ENCODE assay signal across 22 cellular contexts in the genomic region with DNA sequence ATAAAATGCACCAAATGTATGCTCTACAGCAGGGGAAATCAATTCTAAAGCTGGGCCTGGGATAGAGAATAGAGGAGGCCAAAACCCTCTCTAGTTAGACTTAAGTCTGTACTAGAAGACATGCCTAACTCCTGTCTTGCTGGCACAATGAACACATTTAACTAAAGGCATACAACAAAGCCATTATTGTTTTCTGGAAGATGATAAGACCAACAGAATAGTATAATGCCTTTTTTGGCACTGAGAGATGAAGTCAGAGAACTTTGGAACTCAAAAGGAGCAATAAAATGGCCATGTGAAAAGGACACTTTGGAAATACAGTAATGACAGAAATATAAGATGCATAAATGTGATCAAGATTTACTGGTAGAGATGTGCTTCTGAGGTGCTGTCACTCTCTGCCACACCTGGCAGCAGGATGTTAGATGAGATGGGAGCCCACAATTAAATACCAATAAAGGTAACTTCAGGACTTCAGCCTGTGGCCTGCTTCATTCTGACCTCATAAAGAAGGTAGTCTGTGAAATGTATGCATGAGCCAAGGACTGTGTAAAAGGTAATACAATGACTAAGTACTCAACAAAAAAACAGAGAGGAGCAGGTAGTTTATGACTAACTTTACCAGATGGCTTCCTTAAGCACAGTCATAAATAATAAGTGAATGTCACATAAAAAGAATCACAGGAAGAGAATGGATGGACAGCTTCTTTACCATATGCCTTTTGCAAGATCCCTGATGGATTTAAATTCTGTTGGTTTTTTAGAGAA.
DNase-seq lines count a peak whose midpoint lies in the region; ATAC-seq and TF ChIP-seq lines count a peak whose summit lies in the region.
"Had no signal": no experiment of that assay in that cellular context is flagged by ENCODE, and none has a peak within 500 bp of the region (broad histone marks: within the 10 kb centered on the region; RNA-seq: fewer than 3 reads in every experiment).

No MANE protein-coding gene starts in this region.

- no peak for TF ChIP-seq CTCF in RWPE2 (IDR thresholded peaks at IDR 0.05; ENCODE audit: poor library complexity, severe bottlenecking)
- TF ChIP-seq CTCF in fibroblast of the aortic adventitia (IDR thresholded peaks at IDR 0.05; ENCODE audit: insufficient read depth, low read length): no peak
- no peak for TF ChIP-seq CTCF in transverse colon (IDR thresholded peaks at IDR 0.05)
- no peak for TF ChIP-seq CTCF in thyroid gland (IDR thresholded peaks at IDR 0.05)

- TF ChIP-seq POLR2A in transverse colon (IDR thresholded peaks at IDR 0.05) (no peak), thyroid gland (IDR thresholded peaks at IDR 0.05) (no peak)

- peak; percentile 55 for ATAC-seq in RWPE2 (ENCODE audit: low read depth)
- ATAC-seq: right lobe of liver, T-helper 17 cell had no signal

- TF ChIP-seq EP300 in transverse colon (IDR thresholded peaks at IDR 0.05; ENCODE audit: low read depth): no peak

- H3K36me3 ChIP-seq in RWPE2 (ENCODE audit: low read depth) (0 out of 2 replicates have a peak, but pooled peaks cover 7% of the 10 kb centered on the region), transverse colon (no peaks in the 10 kb centered on the region), thyroid gland (no peaks in the 10 kb centered on the region)
- H3K36me3 ChIP-seq: left ventricle myocardium inferior, right lobe of liver, WERI-Rb-1 had no signal

- H3K4me1 ChIP-seq in RWPE2 (ENCODE audit: insufficient read depth, poor library complexity, severe bottlenecking) (peaks cover 27% of the 10 kb centered on the region), transverse colon (peaks cover 0 to 20% (median 6%) of the 10 kb centered on the region in 4 donors), thyroid gland (no peaks in the 10 kb centered on the region)
- H3K4me1 ChIP-seq: left ventricle myocardium inferior, right lobe of liver had no signal

- intact Hi-C loops in transverse colon (cut with DNase I; ENCODE audit: low total_unique reads): no loop called here
- intact Hi-C loops in thyroid gland (cut with DNase I): no loop called here

- peak overlapping the region; percentile 92 for H3K27ac ChIP-seq in RWPE2 (ENCODE audit: poor library complexity, severe bottlenecking)
- H3K27ac ChIP-seq in transverse colon: peak overlapping the region in 3 of 4 donors; percentile 27 to 41 (median 34)
- no peak overlapping the region for H3K27ac ChIP-seq in thyroid gland
- H3K27ac ChIP-seq: 22Rv1, left ventricle myocardium inferior, right lobe of liver, WERI-Rb-1 had no signal

- DNase-seq in NCI-H2171 treated with DMSO at 0.1 percent for 48 hours (lab: John Stamatoyannopoulos, UW) (peak; percentile 72), NCI-H2171 (lab: John Stamatoyannopoulos, UW) (no peak), RWPE2 (ENCODE audit: low spot score) (no peak), fibroblast of the aortic adventitia (ENCODE audit: low read depth) (peak; percentile 22), transverse colon (no peak), thyroid gland (no peak), NCI-H510A treated with DMSO at 0.1 percent for 48 hours (lab: John Stamatoyannopoulos, UW) (no peak), NCI-H1436 (lab: John Stamatoyannopoulos, UW) (no peak)
- DNase-seq: activated CD4-positive, alpha-beta memory T cell treated with anti-CD3 and anti-CD28 coated beads, Interleukin-2, amount 10 ng/mL, durations not matched to agents 7 days and 5 days; activated T-cell treated with anti-CD3 and anti-CD28 coated beads, Interleukin-2, amount 50 U/mL, for 1 hour; cortex of kidney; Kasumi-1; left ventricle myocardium inferior; occipital lobe; right lobe of liver; SHP77; stimulated activated CD4-positive, alpha-beta T cell treated with anti-CD3 and anti-CD28 coated beads, Interleukin-4, amount 100 ng/mL, for 1 hour; substantia nigra; T-helper 17 cell; WERI-Rb-1 had no signal

- no peak overlapping the region for H3K4me3 ChIP-seq in RWPE2 (ENCODE audit: severe bottlenecking)
- no peak overlapping the region for H3K4me3 ChIP-seq in fibroblast of the aortic adventitia (ENCODE audit: low read depth, low read length)
- no peak overlapping the region for H3K4me3 ChIP-seq in transverse colon
- no peak overlapping the region for H3K4me3 ChIP-seq in thyroid gland (replicated peaks in 1 of 3)
- H3K4me3 ChIP-seq: GM12878, left ventricle myocardium inferior, right lobe of liver had no signal

- H3K27me3 ChIP-seq in RWPE2 (ENCODE audit: insufficient read depth, poor library complexity, severe bottlenecking) (no peaks in the 10 kb centered on the region), transverse colon (no peaks in the 10 kb centered on the region), thyroid gland (no peaks in the 10 kb centered on the region)
- H3K27me3 ChIP-seq: right lobe of liver had no signal

- peaks cover 4% of the 10 kb centered on the region for H3K9me3 ChIP-seq in RWPE2 (ENCODE audit: severe bottlenecking)
- H3K9me3 ChIP-seq in transverse colon: no peaks in the 10 kb centered on the region
- no peaks in the 10 kb centered on the region for H3K9me3 ChIP-seq in thyroid gland
- H3K9me3 ChIP-seq: right lobe of liver had no signal

- in situ Hi-C loops in transverse colon (cut with MboI; ENCODE audit: low pct_ligation_motif_present in 1 of 4, low pct_unique_long_range_greater_than_20kb in 1 of 4, low sequenced_read_pairs in 3 of 4): no loop called here

Comparison
In these comparisons a context has a peak if more than half of its experiments do, and no peak if none do; other contexts are left out.
1. DNase-seq: peak in NCI-H2171 treated with DMSO at 0.1 percent for 48 hours (single experiment) and fibroblast of the aortic adventitia (single experiment); none in NCI-H2171 (single experiment), RWPE2 (single experiment), transverse colon (single experiment), thyroid gland (0 of 2), NCI-H510A treated with DMSO at 0.1 percent for 48 hours (single experiment) and NCI-H1436 (single experiment).
2. H3K27ac ChIP-seq: peak in RWPE2 (single experiment) and transverse colon (3 of 4); none in thyroid gland (0 of 3).